ENCODE assay signal across 11 cellular contexts in genomic region chr9:38026840-38027527, GRCh38. TPM values are rescaled to one million over a fixed set of nuclear protein-coding genes. Genes with fewer than 3 reads are reported as not detected.
DNase-seq lines count a peak whose midpoint lies in the region; ATAC-seq and TF ChIP-seq lines count a peak whose summit lies in the region.
"Had no signal": no experiment of that assay in that cellular context is flagged by ENCODE, and none has a peak within 500 bp of the region (broad histone marks: within the 10 kb centered on the region; RNA-seq: fewer than 3 reads in every experiment).

No MANE protein-coding gene starts in this region.

- 79 to 94% (median 81%) methylated on average over 6 of the region's 6 CpGs for WGBS in heart left ventricle, 4 donors
- WGBS in mammary epithelial cell (ENCODE audit: low coverage, missing lambda C conversion rate), result 87% methylated on average over 5 of the region's 6 CpGs
- 61 to 66% methylated on average over 6 of the region's 6 CpGs for WGBS in lower leg skin, 2 donors

- CTCF ChIA-PET in mammary epithelial cell (lab: Charles Lee; ENCODE audit: low non-redundant PET), result no interaction called here

- in situ Hi-C loops in mammary epithelial cell (cut with MboI; ENCODE audit: low sequenced_read_pairs in 2 of 2), result no loop called here

- DNase-seq in heart left ventricle (no peak), Right ventricle myocardium inferior (ENCODE audit: missing footprints) (no peak), mammary epithelial cell (no peak), uterus (no peak), mucosa of gallbladder (ENCODE audit: low spot score) (no peak), lower leg skin (ENCODE audit: low spot score in 2 of 2) (no peak)
- no peak for DNase-seq in activated naive CD4-positive, alpha-beta T cell treated with Interleukin-2 at 50 U/mL for 16 hours
- DNase-seq: activated gamma-delta T cell treated with Interleukin-2 at 50 U/mL for 16 hours had no signal

- H3K4me2 ChIP-seq in mammary epithelial cell (ENCODE audit: insufficient read depth, low read depth, low read length), result peak overlapping the region; percentile 43

- no peaks in the 10 kb centered on the region for H3K27me3 ChIP-seq in heart left ventricle
- H3K27me3 ChIP-seq in mammary epithelial cell (ENCODE audit: insufficient read depth, low read length), result no peaks in the 10 kb centered on the region
- no peaks in the 10 kb centered on the region for H3K27me3 ChIP-seq in mucosa of rectum (ENCODE audit: control insufficient read depth in 2 of 2, insufficient read depth in 2 of 2, low read length in 2 of 2)
- no peaks in the 10 kb centered on the region for H3K27me3 ChIP-seq in uterus
- H3K27me3 ChIP-seq: BE2C had no signal

- no peak overlapping the region for H2AFZ ChIP-seq in mammary epithelial cell (ENCODE audit: low read depth, low read length)

- no TSS peak for BruUV-seq in mammary epithelial cell (replicated peaks; lab: Mats Ljungman, UMichigan)

- H3K9ac ChIP-seq in mammary epithelial cell (ENCODE audit: insufficient read depth, low read length) (peak overlapping the region; percentile 54), mucosa of rectum (ENCODE audit: low read depth in 1 of 2, low read length in 2 of 2) (no peak overlapping the region)

- H3K4me1 ChIP-seq in heart left ventricle (peaks cover 3 to 68% (median 55%) of the 10 kb centered on the region in 12 donors), mammary epithelial cell (ENCODE audit: insufficient read depth, low read length) (peaks cover 54% of the 10 kb centered on the region), mucosa of rectum (ENCODE audit: control insufficient read depth in 2 of 2, insufficient read depth in 2 of 2, low read length in 2 of 2) (peaks cover 32 to 37% of the 10 kb centered on the region in 2 donors), uterus (peaks cover 15 to 35% of the 10 kb centered on the region in 2 donors)

- dilution Hi-C loops in mammary epithelial cell (cut with HindIII; ENCODE audit: low sequenced_read_pairs), result no loop called here

- H3K79me2 ChIP-seq in mammary epithelial cell (ENCODE audit: insufficient read depth, low read length), result peaks cover 89% of the 10 kb centered on the region

- TF ChIP-seq CTCF in heart left ventricle (IDR thresholded peaks at IDR 0.05) (no peak), mammary epithelial cell (conservative IDR thresholded peaks at IDR 0.05 in 1 of 2, IDR thresholded peaks at IDR 0.05 in 1 of 2; ENCODE audit: extremely low read depth in 1 of 2, insufficient read depth in 1 of 2, low read depth in 1 of 2, low read length in 2 of 2) (no peak), uterus (IDR thresholded peaks at IDR 0.05) (no peak), lower leg skin (IDR thresholded peaks at IDR 0.05) (no peak)

- TF ChIP-seq POLR2A in heart left ventricle (IDR thresholded peaks at IDR 0.05), result no peak
- TF ChIP-seq POLR2A in uterus (IDR thresholded peaks at IDR 0.05), result no peak
- no peak for TF ChIP-seq POLR2A in lower leg skin (IDR thresholded peaks at IDR 0.05)

- no peak overlapping the region for H3K4me3 ChIP-seq in heart left ventricle
- H3K4me3 ChIP-seq in mammary epithelial cell (replicated peaks in 1 of 3; ENCODE audit: insufficient read depth in 1 of 3, low read depth in 2 of 3, low read length in 3 of 3), result no peak overlapping the region
- no peak overlapping the region for H3K4me3 ChIP-seq in mucosa of rectum (ENCODE audit: low read length in 2 of 2)
- no peak overlapping the region for H3K4me3 ChIP-seq in uterus
- H3K4me3 ChIP-seq in lower leg skin (ENCODE audit: low read depth, poor library complexity, severe bottlenecking), result no peak overlapping the region
- H3K4me3 ChIP-seq: GM12878 had no signal

- H3K9me3 ChIP-seq in heart left ventricle (no peaks in the 10 kb centered on the region), mammary epithelial cell (replicated peaks; ENCODE audit: insufficient read depth, low read length) (no peaks in the 10 kb centered on the region), mucosa of rectum (ENCODE audit: control insufficient read depth in 2 of 2, low read length in 2 of 2) (no peaks in the 10 kb centered on the region), uterus (no peaks in the 10 kb centered on the region)
- H3K9me3 ChIP-seq: BE2C had no signal

- H4K20me1 ChIP-seq in mammary epithelial cell (ENCODE audit: insufficient read depth, low read length), result no peaks in the 10 kb centered on the region

- H3K36me3 ChIP-seq in heart left ventricle (no peaks in the 10 kb centered on the region), mammary epithelial cell (ENCODE audit: insufficient read depth, low read length) (no peaks in the 10 kb centered on the region), mucosa of rectum (ENCODE audit: control insufficient read depth in 2 of 2, insufficient read depth in 2 of 2, low read length in 2 of 2) (no peaks in the 10 kb centered on the region), uterus (no peaks in the 10 kb centered on the region)
- H3K36me3 ChIP-seq: BE2C had no signal

- intact Hi-C loops in heart left ventricle (cut with DNase I) (loop anchor here in 4 of 10 donors (5.0 kb wide), 4 partner anchors 35 to 110 kb away; partner anchors contain the start of gene SHB (in 1 of the 4)), Right ventricle myocardium inferior (cut with DNase I) (loop anchor here (2.0 kb wide), 1 partner anchor 32 kb away; no protein-coding TSS in a partner anchor), mammary epithelial cell (cut with micrococcal nuclease) (loop anchor here (1.0 to 2.0 kb wide), 4 partner anchors 8 to 42 kb away; partner anchors contain the start of gene SHB), uterus (cut with DNase I; ENCODE audit: low total_unique reads) (no loop called here), lower leg skin (cut with DNase I; ENCODE audit: low total_unique reads) (no loop called here)

- ATAC-seq in heart left ventricle (no peak), Right ventricle myocardium inferior (no peak)
- ATAC-seq: GM12878 had no signal

- H3K27ac ChIP-seq in heart left ventricle (peak overlapping the region in 11 of 12 donors; percentile 57 to 85 (median 79)), mammary epithelial cell (ENCODE audit: insufficient read depth, low read depth, low read length) (peak overlapping the region; percentile 82), mucosa of rectum (ENCODE audit: low read depth in 2 of 2, low read length in 2 of 2) (peak overlapping the region; percentile 34 to 59), uterus (peak overlapping the region; percentile 72 to 74)

RNA-seq across cellular contexts. Expression of gene SHB, which starts 42.0 kb away (rescaled TPM):
- 10 to 100 TPM; 10.7 to 31.4 (median 21.4) TPM for total RNA-seq in heart left ventricle
- 10 to 100 TPM in 1 of 2 donors, 1 to 10 TPM in 1; 7.8 to 23.2 TPM for polyA plus RNA-seq in heart left ventricle
- 14.7 TPM for total RNA-seq in Right ventricle myocardium inferior
- 10 to 100 TPM; 30.5 to 31.5 TPM for total RNA-seq in mammary epithelial cell
- polyA plus RNA-seq in mammary epithelial cell, result 14.9 TPM
- 16.7 TPM for polyA minus RNA-seq in mammary epithelial cell
- total RNA-seq in uterus, result 10 to 100 TPM in 1 of 4 donors, 1 to 10 TPM in 3; 3.5 to 19.6 (median 7.3) TPM
- 54.5 TPM for total RNA-seq in mucosa of gallbladder
- total RNA-seq in lower leg skin, result 10 to 100 TPM; 27.6 to 42.6 (median 34.5) TPM

Comparison
In these comparisons a context has a peak if more than half of its experiments do, and no peak if none do; other contexts are left out.
1. intact Hi-C loops: an anchor here in Right ventricle myocardium inferior (2.0 kb wide) and mammary epithelial cell (1.0 to 2.0 kb wide); none called in uterus and lower leg skin.